Comparison of ENCODE assay signal across 8 cellular contexts in genomic region chr17:45585794-45586650, GRCh38.
DNase-seq lines count a peak whose midpoint lies in the region; ATAC-seq, FAIRE-seq and TF ChIP-seq lines count a peak whose summit lies in the region.
"Not testable (repeated sequence)": the region's sequence is repeated elsewhere in the genome, so short reads cannot be mapped to it uniquely, and the experiment has no call there.

No MANE protein-coding gene starts in this region.

- not testable (repeated sequence) for H3K9me3 Mint-ChIP-seq in T-helper 1 cell treated with Interleukin-12 subunit alpha and Interleukin-12 subunit beta and Interleukin-4 antibody, amounts not matched to agents 30 μg/mL and 1 μg/mL, for 36 hours; activated naive CD8-positive, alpha-beta T cell treated with anti-CD3 and anti-CD28 coated beads, Interleukin-2, amount 50 U/mL, for 24 hours

- H3K4me3 Mint-ChIP-seq in T-helper 1 cell treated with Interleukin-12 subunit alpha and Interleukin-12 subunit beta and Interleukin-4 antibody, amounts not matched to agents 30 μg/mL and 1 μg/mL, for 36 hours = peak overlapping the region; percentile 87
- peak overlapping the region; percentile 85 for H3K4me3 Mint-ChIP-seq in activated naive CD8-positive, alpha-beta T cell treated with anti-CD3 and anti-CD28 coated beads, Interleukin-2, amount 50 U/mL, for 24 hours

- H3K9me3 ChIP-seq in prostate gland, uterus: not testable (repeated sequence)

- WGBS in prostate gland = 7% methylated on average over 42 of the region's 62 CpGs

- ATAC-seq in activated naive CD8-positive, alpha-beta T cell treated with anti-CD3 and anti-CD28 coated beads, Interleukin-2, amount 50 U/mL, for 24 hours = peak; percentile 27
- ATAC-seq in left lobe of liver = peak; percentile 93

- H3K27ac ChIP-seq in prostate gland = peak overlapping the region; percentile 90 to 91
- peak overlapping the region; percentile 67 to 71 for H3K27ac ChIP-seq in uterus

- intact Hi-C loops in prostate gland (cut with DNase I); uterus (cut with DNase I; ENCODE audit: low total_unique reads): not testable (repeated sequence)

- peak overlapping the region; percentile 62 to 70 for H3K4me3 ChIP-seq in prostate gland
- H3K4me3 ChIP-seq in uterus = peak overlapping the region; percentile 39 to 64

- not testable (repeated sequence) for H3K27me3 ChIP-seq in prostate gland (replicated peaks; ENCODE audit: insufficient read depth); uterus

- H3K27ac Mint-ChIP-seq in T-helper 1 cell treated with Interleukin-12 subunit alpha and Interleukin-12 subunit beta and Interleukin-4 antibody, amounts not matched to agents 30 μg/mL and 1 μg/mL, for 36 hours = peak overlapping the region; percentile 87
- H3K27ac Mint-ChIP-seq in activated naive CD8-positive, alpha-beta T cell treated with anti-CD3 and anti-CD28 coated beads, Interleukin-2, amount 50 U/mL, for 24 hours = peak overlapping the region; percentile 81

- peak in 3 of 4 experiments; percentile 25 to 50 (median 26) for TF ChIP-seq CTCF in prostate gland (IDR thresholded peaks at IDR 0.05)
- TF ChIP-seq CTCF in uterus (IDR thresholded peaks at IDR 0.05) = peak in 2 of 4 experiments; percentile 28 to 36

- H3K27me3 Mint-ChIP-seq in T-helper 1 cell treated with Interleukin-12 subunit alpha and Interleukin-12 subunit beta and Interleukin-4 antibody, amounts not matched to agents 30 μg/mL and 1 μg/mL, for 36 hours (ENCODE audit: low read depth); activated naive CD8-positive, alpha-beta T cell treated with anti-CD3 and anti-CD28 coated beads, Interleukin-2, amount 50 U/mL, for 24 hours: not testable (repeated sequence)

- peak; percentile 60 for FAIRE-seq in HTR-8/SVneo (lab: Jason Lieb, UNC)

- DNase-seq in GM03348 (ENCODE audit: low spot score) (peak; percentile 25), fibroblast of gingiva (ENCODE audit: low read depth) (peak; percentile 12), left lobe of liver (ENCODE audit: low spot score) (peak; percentile 65), prostate gland (ENCODE audit: low spot score) (peak; percentile 33)
- DNase-seq in HTR-8/SVneo (ENCODE audit: insufficient read length, low spot score); uterus: not testable (repeated sequence)
- DNase-seq in activated naive CD8-positive, alpha-beta T cell treated with anti-CD3 and anti-CD28 coated beads, Interleukin-2, amount 50 U/mL, for 24 hours = peak; percentile 45

- TF ChIP-seq POLR2A in prostate gland (IDR thresholded peaks at IDR 0.05); uterus (IDR thresholded peaks at IDR 0.05): not testable (repeated sequence)

- not testable (repeated sequence) for H3K36me3 Mint-ChIP-seq in T-helper 1 cell treated with Interleukin-12 subunit alpha and Interleukin-12 subunit beta and Interleukin-4 antibody, amounts not matched to agents 30 μg/mL and 1 μg/mL, for 36 hours (ENCODE audit: low read depth); activated naive CD8-positive, alpha-beta T cell treated with anti-CD3 and anti-CD28 coated beads, Interleukin-2, amount 50 U/mL, for 24 hours (ENCODE audit: low read depth)

- H3K4me1 ChIP-seq in prostate gland (replicated peaks); uterus: not testable (repeated sequence)

- H3K36me3 ChIP-seq in prostate gland, uterus: not testable (repeated sequence)

- peaks cover 31% of the 10 kb centered on the region for H3K4me1 Mint-ChIP-seq in T-helper 1 cell treated with Interleukin-12 subunit alpha and Interleukin-12 subunit beta and Interleukin-4 antibody, amounts not matched to agents 30 μg/mL and 1 μg/mL, for 36 hours (ENCODE audit: low read depth)
- peaks cover 28% of the 10 kb centered on the region for H3K4me1 Mint-ChIP-seq in activated naive CD8-positive, alpha-beta T cell treated with anti-CD3 and anti-CD28 coated beads, Interleukin-2, amount 50 U/mL, for 24 hours
